ENCODE assay signal across 16 cellular contexts in the genomic region with DNA sequence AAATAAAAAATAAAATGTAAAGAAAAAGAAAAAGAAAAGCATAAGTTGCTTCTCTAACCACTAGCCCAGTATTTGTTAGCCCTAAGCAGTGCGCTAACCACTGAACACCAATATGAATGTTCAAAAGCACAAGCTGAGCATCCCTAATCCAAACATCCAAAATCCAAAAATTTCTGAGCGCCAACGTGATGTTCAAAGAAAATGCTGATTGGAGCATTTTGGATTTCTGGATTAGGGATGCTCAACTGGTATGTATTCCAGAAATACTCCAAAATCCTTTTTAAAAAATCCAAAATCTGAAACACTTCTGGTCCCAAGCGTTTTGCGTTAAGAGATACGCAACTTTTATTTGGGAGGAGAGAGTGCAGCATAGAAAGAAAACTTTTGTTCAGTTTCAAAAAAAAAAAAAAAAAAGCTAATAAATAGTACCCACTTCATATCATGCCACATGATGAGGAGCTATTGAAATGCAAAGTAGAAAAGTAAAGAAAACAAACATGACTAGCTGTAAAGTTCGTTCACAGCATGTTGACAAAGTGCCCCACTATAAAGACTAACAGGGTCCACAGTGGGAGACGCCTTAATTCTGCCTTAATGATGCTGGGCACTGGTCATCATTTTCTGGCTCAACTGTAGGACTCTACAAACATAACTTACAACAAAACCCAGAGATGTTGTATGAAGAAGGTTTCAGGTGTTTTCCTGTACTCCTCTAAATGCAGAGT. TPM values are rescaled to one million over a fixed set of nuclear protein-coding genes. Genes with fewer than 3 reads are reported as not detected.
DNase-seq lines count a peak whose midpoint lies in the region; ATAC-seq, FAIRE-seq and TF ChIP-seq lines count a peak whose summit lies in the region.
"Had no signal": no experiment of that assay in that cellular context is flagged by ENCODE, and none has a peak within 500 bp of the region (broad histone marks: within the 10 kb centered on the region; RNA-seq: fewer than 3 reads in every experiment).

No MANE protein-coding gene starts in this region.

- H3K79me2 ChIP-seq in GM12878 (ENCODE audit: control insufficient read depth, insufficient read depth, low read length) = no peaks in the 10 kb centered on the region

- no peak overlapping the region for H3K4me2 ChIP-seq in GM12878 (ENCODE audit: control insufficient read depth, insufficient read depth)

- RAD21 ChIA-PET in GM12878 (lab: Charles Lee; ENCODE audit: unreplicated experiment) = interaction anchor here (1.0 kb wide), 1 partner anchor 28 kb away, joined by 3 read pairs; no protein-coding TSS in a partner anchor

- H3K27me3 ChIP-seq in GM12878 (replicated peaks in 1 of 2; ENCODE audit: control insufficient read depth in 2 of 2, insufficient read depth in 2 of 2, low read length in 1 of 2) = no peaks in the 10 kb centered on the region
- no peaks in the 10 kb centered on the region for H3K27me3 ChIP-seq in right lobe of liver
- H3K27me3 ChIP-seq in subcutaneous abdominal adipose tissue (ENCODE audit: control insufficient read depth in 5 of 5, insufficient read depth in 4 of 5, low read length in 5 of 5) = no peaks in the 10 kb centered on the region

- ATAC-seq in GM12878 (no peak), right lobe of liver (no peak), HG02678 (IDR thresholded peaks at IDR 0.05; ENCODE audit: unreplicated experiment) (no peak), sciatic nerve (no peak), GM21529 (IDR thresholded peaks at IDR 0.05; ENCODE audit: unreplicated experiment) (no peak)
- ATAC-seq: T-cell had no signal

- DNase-seq in GM12878 (ENCODE audit: low read depth, low spot score) (no peak), right lobe of liver (no peak), NCI-H2029 treated with DMSO at 0.1 percent for 48 hours (lab: John Stamatoyannopoulos, UW) (no peak), sciatic nerve (ENCODE audit: low spot score) (no peak)
- DNase-seq: activated CD4-positive, CD25-positive, alpha-beta regulatory T cell; activated CD8-positive, alpha-beta memory T cell treated with anti-CD3 and anti-CD28 coated beads for 24 hours; erythroblast; glutamatergic neuron; Karpas-422; NCI-H1092 treated with DMSO at 0.1 percent for 48 hours; NCI-H82; T-cell had no signal

- CTCF ChIA-PET in HEK293 (lab: Yijun Ruan, JAX) (interaction anchor here (0.6 to 3.8 kb wide), 5 partner anchors 28 to 238 kb away, joined by 3 to 24 read pairs (median 6); no protein-coding TSS in a partner anchor), GM12878 (lab: Yijun Ruan, JAX) (interaction anchor here (1.0 to 1.8 kb wide), 4 partner anchors 9 to 238 kb away, joined by 3 to 4 read pairs (median 4); no protein-coding TSS in a partner anchor)

- H3K36me3 ChIP-seq in HEK293 (ENCODE audit: control insufficient read depth in 2 of 2, insufficient read depth in 1 of 2, low read length in 2 of 2) (peaks cover 5 to 9% of the 10 kb centered on the region in 2 experiments), GM12878 (ENCODE audit: control insufficient read depth in 2 of 2, insufficient read depth in 2 of 2, low read length in 1 of 2) (no peaks in the 10 kb centered on the region; a peak in 1 of 4 replicates), right lobe of liver (peaks cover 0 to 5% (median 0%) of the 10 kb centered on the region in 4 donors), subcutaneous abdominal adipose tissue (ENCODE audit: control insufficient read depth in 5 of 5, insufficient read depth in 5 of 5, low read length in 5 of 5) (peaks cover 0 to 14% (median 0%) of the 10 kb centered on the region in 5 donors)

- intact Hi-C loops in GM12878 (cut with micrococcal nuclease; ENCODE audit: unreplicated experiment) = no loop called here
- intact Hi-C loops in right lobe of liver (cut with DNase I) = no loop called here
- intact Hi-C loops in sciatic nerve (cut with DNase I) = no loop called here

- no peak for TF ChIP-seq RAD21 in GM12878 (IDR thresholded peaks at IDR 0.05; ENCODE audit: insufficient read depth, low read depth, low read length)

- TF ChIP-seq POLR2A in GM12878 (IDR thresholded peaks at IDR 0.05; ENCODE audit: low read depth, low read length) (no peak), right lobe of liver (IDR thresholded peaks at IDR 0.05) (peak; percentile 20)

- H3K9me3 ChIP-seq in HEK293 (ENCODE audit: control insufficient read depth, insufficient read depth, low read depth, low read length) (no peaks in the 10 kb centered on the region), GM12878 (replicated peaks; ENCODE audit: control insufficient read depth, insufficient read depth, low read length) (no peaks in the 10 kb centered on the region), right lobe of liver (no peaks in the 10 kb centered on the region), subcutaneous abdominal adipose tissue (ENCODE audit: control insufficient read depth in 5 of 5, low read length in 5 of 5) (no peaks in the 10 kb centered on the region)

- no TSS peak for BruUV-seq in GM12878 (replicated peaks; lab: Mats Ljungman, UMichigan)

- in situ Hi-C loops in GM12878 (cut with MboI) = no loop called here

- POLR2A ChIA-PET in HEK293 (lab: Yijun Ruan, JAX) (interaction anchor here (0.6 to 1.0 kb wide), 2 partner anchors 55 to 231 kb away, joined by 3 to 6 read pairs; no protein-coding TSS in a partner anchor), GM12878 (lab: Charles Lee) (interaction anchor here (0.6 to 1.2 kb wide), 3 partner anchors 14 to 332 kb away, joined by 3 to 4 read pairs (median 3); partner anchors contain the start of gene SCAMP5)

- 95% methylated on average over 8 of the region's 8 CpGs for WGBS in GM12878 (ENCODE audit: insufficient coverage, insufficient replicate concordance, low lambda C conversion rate, missing lambda C conversion rate)
- 70% methylated on average over 7 of the region's 8 CpGs for WGBS in right lobe of liver (ENCODE audit: insufficient coverage, low coverage, low lambda C conversion rate, missing lambda C conversion rate)

- peaks cover 26% of the 10 kb centered on the region for H3K4me1 ChIP-seq in HEK293 (ENCODE audit: control insufficient read depth, insufficient read depth, low read length)
- H3K4me1 ChIP-seq in GM12878 (ENCODE audit: control insufficient read depth, insufficient read depth, low read length) = no peaks in the 10 kb centered on the region
- peaks cover 0 to 37% (median 17%) of the 10 kb centered on the region in 4 donors for H3K4me1 ChIP-seq in right lobe of liver
- peaks cover 11 to 24% (median 21%) of the 10 kb centered on the region in 5 donors for H3K4me1 ChIP-seq in subcutaneous abdominal adipose tissue (ENCODE audit: control insufficient read depth in 5 of 5, insufficient read depth in 5 of 5, low read length in 5 of 5)

- peak overlapping the region; percentile 48 for H3K27ac ChIP-seq in HEK293 (ENCODE audit: extremely low read depth, low read depth, low read length)
- H3K27ac ChIP-seq in GM12878 (ENCODE audit: control insufficient read depth, insufficient read depth) = no peak overlapping the region
- peak overlapping the region; percentile 22 to 51 (median 35) for H3K27ac ChIP-seq in right lobe of liver
- peak overlapping the region; percentile 13 for H3K27ac ChIP-seq in subcutaneous abdominal adipose tissue (ENCODE audit: low read depth, low read length)

- H4K20me1 ChIP-seq in GM12878 (ENCODE audit: control insufficient read depth, insufficient read depth) = no peaks in the 10 kb centered on the region

- FAIRE-seq in GM12878 (lab: Jason Lieb, UNC) = peak; percentile 61

- H2AFZ ChIP-seq in GM12878 (ENCODE audit: control insufficient read depth, low read depth, low read length) = no peak overlapping the region

- SMC1A ChIA-PET in GM12878 (lab: Charles Lee; ENCODE audit: uncharacterized antibody, unreplicated experiment) = interaction anchor here (0.7 to 1.0 kb wide), 2 partner anchors 28 to 43 kb away, joined by 3 read pairs; no protein-coding TSS in a partner anchor

- TF ChIP-seq CTCF in HEK293 (tag by site-specific recombination; IDR thresholded peaks at IDR 0.05) (no peak), GM12878 (IDR thresholded peaks at IDR 0.05 in 2 of 3, conservative IDR thresholded peaks at IDR 0.05 in 1 of 3; ENCODE audit: control insufficient read depth in 2 of 3, extremely low read depth in 1 of 3, insufficient read depth in 1 of 3, low read depth in 3 of 3, low read length in 3 of 3) (no peak), right lobe of liver (IDR thresholded peaks at IDR 0.05) (no peak)

- H3K4me3 ChIP-seq in HEK293 (ENCODE audit: low read depth, low read length) = no peak overlapping the region
- H3K4me3 ChIP-seq in GM12878 = no peak overlapping the region
- H3K4me3 ChIP-seq in right lobe of liver = no peak overlapping the region
- H3K4me3 ChIP-seq in subcutaneous abdominal adipose tissue (ENCODE audit: low read depth in 1 of 5, low read length in 5 of 5) = no peak overlapping the region

- no peak for TF ChIP-seq EP300 in GM12878 (IDR thresholded peaks at IDR 0.05; ENCODE audit: borderline replicate concordance in 1 of 2, control insufficient read depth in 1 of 2, low read depth in 2 of 2, low read length in 2 of 2)

- H3K9ac ChIP-seq in GM12878 (ENCODE audit: control insufficient read depth, insufficient read depth, low read length) (no peak overlapping the region), subcutaneous abdominal adipose tissue (ENCODE audit: low read length in 5 of 5) (peak overlapping the region in 2 of 5 donors; percentile 12 to 20)

RNA-seq across cellular contexts. Expression of gene EDC3, which starts 32.4 kb away (rescaled TPM):
- 24.5 and 29.5 TPM in 2 replicates for total RNA-seq in GM12878 (2013; cell fraction: nucleolus; rRNA removed)
- total RNA-seq in GM12878 (2014; rRNA removed) = 15.4 and 16.3 TPM in 2 replicates
- 11.7 and 11.8 TPM in 2 replicates for total RNA-seq in GM12878 (2014; rRNA removed; fragmentation: Illumina TruSeq; extraction: Trizol)
- 43.6 and 48.4 TPM in 2 replicates for total RNA-seq in GM12878 (2021)
- 42.3 TPM for polyA plus RNA-seq in GM12878 (2011; ENCODE audit: low read depth)
- polyA plus RNA-seq in GM12878 (2011; rRNA removed) = 32.6 and 46.9 TPM in 2 replicates
- 40.8 and 49.0 TPM in 2 replicates for polyA plus RNA-seq in GM12878 (2011; cell fraction: cytosol; rRNA removed)
- polyA plus RNA-seq in GM12878 (2011; cell fraction: nucleus; rRNA removed) = 62.7 and 65.0 TPM in 2 replicates
- 29.0 and 31.5 TPM in 2 replicates for polyA plus RNA-seq in GM12878 (2012)
- polyA plus RNA-seq in GM12878 (2014; fragmentation: Illumina TruSeq; extraction: Trizol) = 43.1 and 45.8 TPM in 2 replicates
- polyA plus RNA-seq in GM12878 (2014; fragmentation: Nextera tagmentation; extraction: Ambion mirVana) = 10 to 100 TPM; 16.0 to 18.5 TPM
- 33.6 and 34.2 TPM in 2 replicates for polyA plus RNA-seq in GM12878 (2014; rRNA removed)
- polyA plus RNA-seq in GM12878 (2016; fragmentation: Nextera tagmentation; extraction: Ambion mirVana) = 10 to 100 TPM; 36.5 to 39.6 TPM
- 85.8 and 102 TPM in 2 replicates for polyA minus RNA-seq in GM12878 (2011; rRNA and poly(A)+ RNA removed)
- polyA minus RNA-seq in GM12878 (2011; cell fraction: cytosol; rRNA and poly(A)+ RNA removed) = 19.9 and 29.8 TPM in 2 replicates
- 30.1 and 36.9 TPM in 2 replicates for polyA minus RNA-seq in GM12878 (2011; cell fraction: nucleus; rRNA and poly(A)+ RNA removed)
- 10 to 100 TPM; 10.9 to 16.2 (median 11.8) TPM for total RNA-seq in right lobe of liver
- total RNA-seq in sciatic nerve = 32.5 TPM

RNA-seq across cellular contexts. Expression of gene CLK3, which starts 47.8 kb away (rescaled TPM):
- 277 and 336 TPM in 2 replicates for total RNA-seq in GM12878 (2013; cell fraction: nucleolus; rRNA removed)
- total RNA-seq in GM12878 (2014; rRNA removed) = 74.7 and 82.6 TPM in 2 replicates
- total RNA-seq in GM12878 (2014; rRNA removed; fragmentation: Illumina TruSeq; extraction: Trizol) = 48.7 and 51.9 TPM in 2 replicates
- 65.6 and 74.6 TPM in 2 replicates for total RNA-seq in GM12878 (2021)
- polyA plus RNA-seq in GM12878 (2011; ENCODE audit: low read depth) = 44.7 TPM
- polyA plus RNA-seq in GM12878 (2011; rRNA removed) = 87.8 and 169 TPM in 2 replicates
- polyA plus RNA-seq in GM12878 (2011; cell fraction: cytosol; rRNA removed) = 159 and 189 TPM in 2 replicates
- polyA plus RNA-seq in GM12878 (2011; cell fraction: nucleus; rRNA removed) = 635 and 789 TPM in 2 replicates
- polyA plus RNA-seq in GM12878 (2012) = 66.4 and 95.1 TPM in 2 replicates
- polyA plus RNA-seq in GM12878 (2014; fragmentation: Illumina TruSeq; extraction: Trizol) = 52.7 and 89.4 TPM in 2 replicates
- polyA plus RNA-seq in GM12878 (2014; fragmentation: Nextera tagmentation; extraction: Ambion mirVana) = 1 to 10 TPM; 3.3 to 5.8 TPM
- polyA plus RNA-seq in GM12878 (2014; rRNA removed) = 82.5 and 85.3 TPM in 2 replicates
- polyA plus RNA-seq in GM12878 (2016; fragmentation: Nextera tagmentation; extraction: Ambion mirVana) = 10 to 100 TPM; 52.0 to 57.8 TPM
- 134 and 186 TPM in 2 replicates for polyA minus RNA-seq in GM12878 (2011; rRNA and poly(A)+ RNA removed)
- 46.2 and 48.2 TPM in 2 replicates for polyA minus RNA-seq in GM12878 (2011; cell fraction: cytosol; rRNA and poly(A)+ RNA removed)
- 239 and 320 TPM in 2 replicates for polyA minus RNA-seq in GM12878 (2011; cell fraction: nucleus; rRNA and poly(A)+ RNA removed)
- 10 to 100 TPM; 27.8 to 44.1 (median 33.2) TPM for total RNA-seq in right lobe of liver
- 81.7 TPM for total RNA-seq in sciatic nerve

Comparison
In these comparisons a context has a peak if more than half of its experiments do, and no peak if none do; other contexts are left out.
1. Of the 9 proteins assayed by ChIP-seq in both HEK293 and GM12878: peak only in HEK293: ZNF24; only in GM12878: none; in both: none; in neither: 8.